16 cellular contexts compared by ENCODE assay signal in genomic region chr19:42054205-42054604, GRCh38. TPM values are rescaled to one million over a fixed set of nuclear protein-coding genes. Genes with fewer than 3 reads are reported as not detected.
DNase-seq lines count a peak whose midpoint lies in the region; ATAC-seq and TF ChIP-seq lines count a peak whose summit lies in the region.
"Had no signal": no experiment of that assay in that cellular context is flagged by ENCODE, and none has a peak within 500 bp of the region (broad histone marks: within the 10 kb centered on the region; RNA-seq: fewer than 3 reads in every experiment).

No MANE protein-coding gene starts in this region.

- no peak for TF ChIP-seq POLR2A in IMR-90 (IDR thresholded peaks at IDR 0.05; ENCODE audit: low read depth, low read length)

- intact Hi-C loops in IMR-90 (cut with micrococcal nuclease): no loop called here

- H3K4me1 ChIP-seq in BLaER1 (peaks cover 47% of the 10 kb centered on the region), IMR-90 (ENCODE audit: control insufficient read depth, insufficient read depth, low read length) (no peaks in the 10 kb centered on the region), osteoblast (ENCODE audit: insufficient read depth, low read length) (no peaks in the 10 kb centered on the region)
- H3K4me1 ChIP-seq: Caco-2 had no signal

- TF ChIP-seq CTCF in IMR-90 (conservative IDR thresholded peaks at IDR 0.05; ENCODE audit: low read depth, low read length): no peak
- no peak for TF ChIP-seq CTCF in chondrocyte (IDR thresholded peaks at IDR 0.05)
- no peak for TF ChIP-seq CTCF in osteoblast (IDR thresholded peaks at IDR 0.05; ENCODE audit: extremely low read depth, low read depth, low read length)

- H3K18ac ChIP-seq in IMR-90 (ENCODE audit: low read depth, low read length): no peak overlapping the region

- H2BK120ac ChIP-seq in IMR-90 (ENCODE audit: low read depth, low read length): no peak overlapping the region

- no CpG with 5 or more reads among the region's 18 CpGs for WGBS in IMR-90 (ENCODE audit: extremely low coverage in 2 of 2, insufficient read length in 1 of 2), 2 experiments

- peaks cover 22% of the 10 kb centered on the region for H3K27me3 Mint-ChIP-seq in chondrocyte (ENCODE audit: low read depth)
- H3K27me3 Mint-ChIP-seq: CD4-positive, CD25-positive, alpha-beta regulatory T cell had no signal

- no peaks in the 10 kb centered on the region for H3K9me1 ChIP-seq in IMR-90 (ENCODE audit: insufficient read depth, low read length)

- H2BK5ac ChIP-seq in IMR-90 (ENCODE audit: low read depth, low read length, poor library complexity, severe bottlenecking): no peak overlapping the region

- H2AK5ac ChIP-seq in IMR-90 (ENCODE audit: low read depth, low read length): no peak overlapping the region

- peak overlapping the region; percentile 7 for H2AFZ ChIP-seq in IMR-90 (replicated peaks; ENCODE audit: low read length, poor library complexity)
- no peak overlapping the region for H2AFZ ChIP-seq in osteoblast (ENCODE audit: low read length)
- H2AFZ ChIP-seq: GM23248 had no signal

- CTCF ChIA-PET in IMR-90 (lab: Yijun Ruan, JAX): no interaction called here

- H4K8ac ChIP-seq in IMR-90 (ENCODE audit: low read depth in 2 of 2, low read length in 2 of 2): no peak overlapping the region

- no peak overlapping the region for H3K14ac ChIP-seq in IMR-90 (replicated peaks; ENCODE audit: low read depth, low read length)

- H3K27me3 ChIP-seq in BLaER1: no peaks in the 10 kb centered on the region
- H3K27me3 ChIP-seq in IMR-90 (ENCODE audit: control insufficient read depth, insufficient read depth, low read length): peaks cover 42% of the 10 kb centered on the region
- H3K27me3 ChIP-seq in osteoblast (ENCODE audit: insufficient read depth, low read length): peaks cover 11% of the 10 kb centered on the region
- no peaks in the 10 kb centered on the region for H3K27me3 ChIP-seq in H7 (ENCODE audit: control insufficient read depth, insufficient read depth, low read length)

- dilution Hi-C loops in IMR-90 (cut with HindIII; ENCODE audit: low sequenced_read_pairs, unreplicated experiment): no loop called here

- ATAC-seq in IMR-90 (ENCODE audit: low read depth): no peak
- ATAC-seq: CD8-positive, alpha-beta T cell; HCT116 had no signal

- no peak for TF ChIP-seq RAD21 in IMR-90 (IDR thresholded peaks at IDR 0.05; ENCODE audit: low read length)

- no peak overlapping the region for H2AK9ac ChIP-seq in IMR-90 (replicated peaks; ENCODE audit: low read depth, low read length, poor library complexity)

- H3K79me1 ChIP-seq in IMR-90 (ENCODE audit: low read depth in 1 of 2, low read length in 2 of 2): no peaks in the 10 kb centered on the region

- DNase-seq in IMR-90 (no peak), chondrocyte (ENCODE audit: low spot score) (no peak), osteoblast (ENCODE audit: insufficient read length, low spot score, missing footprints) (peak; percentile 62), epidermal melanocyte (ENCODE audit: insufficient read length, low spot score) (no peak), H7 (no peak), medulla oblongata (ENCODE audit: extremely low spot score) (no peak)
- DNase-seq: Caco-2; CD4-positive, CD25-positive, alpha-beta regulatory T cell; CD8-positive, alpha-beta T cell; DMS153; DND-41; GM23248; H9 had no signal

- H3K23ac ChIP-seq in IMR-90 (ENCODE audit: low read depth, low read length): no peak overlapping the region

- in situ Hi-C loops in IMR-90 (cut with MboI; ENCODE audit: low sequenced_read_pairs): no loop called here

- H3K9me3 ChIP-seq in BLaER1 (no peaks in the 10 kb centered on the region), IMR-90 (ENCODE audit: control insufficient read depth, insufficient read depth, low read length) (no peaks in the 10 kb centered on the region), osteoblast (ENCODE audit: low read depth, low read length) (no peaks in the 10 kb centered on the region)
- H3K9me3 ChIP-seq: Caco-2 had no signal

- H2BK15ac ChIP-seq in IMR-90 (ENCODE audit: low read depth, low read length): no peak overlapping the region

- H4K20me1 ChIP-seq in BLaER1: peaks cover 20% of the 10 kb centered on the region; the same call in 1 of the 2 replicates
- no peaks in the 10 kb centered on the region for H4K20me1 ChIP-seq in IMR-90 (ENCODE audit: insufficient read depth, low read length)
- no peaks in the 10 kb centered on the region for H4K20me1 ChIP-seq in osteoblast (ENCODE audit: insufficient read depth, low read length)

- H3K4me2 ChIP-seq in BLaER1: peak overlapping the region; percentile 76
- H3K4me2 ChIP-seq in IMR-90 (ENCODE audit: low read depth, low read length): no peak overlapping the region
- H3K4me2 ChIP-seq in osteoblast (ENCODE audit: insufficient read depth, low read length): no peak overlapping the region

- POLR2A ChIA-PET in IMR-90 (lab: Charles Lee; ENCODE audit: unreplicated experiment): no interaction called here

- no peaks in the 10 kb centered on the region for H3K79me2 ChIP-seq in osteoblast (ENCODE audit: insufficient read depth, low read length)

- H3K27ac ChIP-seq in BLaER1 (no peak overlapping the region), IMR-90 (ENCODE audit: insufficient read depth, low read length) (no peak overlapping the region), osteoblast (ENCODE audit: low read depth, low read length) (no peak overlapping the region)
- H3K27ac ChIP-seq: C4-2B, GM23248 had no signal

- peak overlapping the region; percentile 77 for H3K27ac Mint-ChIP-seq in chondrocyte (ENCODE audit: unreplicated experiment)
- H3K27ac Mint-ChIP-seq: CD8-positive, alpha-beta T cell had no signal

- H3K36me3 ChIP-seq in BLaER1 (peaks cover 90% of the 10 kb centered on the region), IMR-90 (ENCODE audit: control insufficient read depth, insufficient read depth, low read length) (no peaks in the 10 kb centered on the region), osteoblast (ENCODE audit: insufficient read depth, low read length) (no peaks in the 10 kb centered on the region), H7 (replicated peaks; ENCODE audit: control insufficient read depth, insufficient read depth, low read length) (peaks cover 39% of the 10 kb centered on the region)

- H3K4me3 ChIP-seq in BLaER1 (no peak overlapping the region), IMR-90 (ENCODE audit: insufficient read depth, low read depth, low read length) (no peak overlapping the region), osteoblast (ENCODE audit: insufficient read depth, low read length) (no peak overlapping the region), H7 (ENCODE audit: insufficient read depth, low read depth, low read length) (no peak overlapping the region)
- H3K4me3 ChIP-seq: GM23248 had no signal

- H3K9ac ChIP-seq in BLaER1: no peak overlapping the region
- H3K9ac ChIP-seq in IMR-90 (ENCODE audit: low read depth, low read length): no peak overlapping the region
- H3K9ac ChIP-seq: GM23248 had no signal

- no peak overlapping the region for H3K4ac ChIP-seq in IMR-90 (ENCODE audit: low read depth, low read length)

- H4K5ac ChIP-seq in IMR-90 (ENCODE audit: low read depth, low read length): no peak overlapping the region

- no TSS peak for BruUV-seq in IMR-90 (replicated peaks; lab: Mats Ljungman, UMichigan)

- no peak overlapping the region for H4K91ac ChIP-seq in IMR-90 (ENCODE audit: insufficient read depth, low read depth, low read length)

- H3K4me3 Mint-ChIP-seq in chondrocyte (ENCODE audit: unreplicated experiment): no peak overlapping the region
- H3K4me3 Mint-ChIP-seq: CD4-positive, CD25-positive, alpha-beta regulatory T cell; CD8-positive, alpha-beta T cell; H9 had no signal

- H2BK20ac ChIP-seq in IMR-90 (ENCODE audit: low read depth, low read length): no peak overlapping the region

- H3K9me3 Mint-ChIP-seq in chondrocyte (ENCODE audit: low read depth): no peaks in the 10 kb centered on the region
- H3K9me3 Mint-ChIP-seq: CD8-positive, alpha-beta T cell; H9 had no signal

- peaks cover 2% of the 10 kb centered on the region for H3K36me3 Mint-ChIP-seq in chondrocyte (ENCODE audit: low read depth)
- H3K36me3 Mint-ChIP-seq: CD4-positive, CD25-positive, alpha-beta regulatory T cell; CD8-positive, alpha-beta T cell had no signal

- no peak overlapping the region for H3K56ac ChIP-seq in IMR-90 (ENCODE audit: extremely low read depth, insufficient read depth, low read length)

- no peaks in the 10 kb centered on the region for H3K4me1 Mint-ChIP-seq in chondrocyte (ENCODE audit: low read depth)
- H3K4me1 Mint-ChIP-seq: H9 had no signal

TF ChIP-seq in IMR-90, 13 proteins besides CTCF, POLR2A, EP300 and RAD21 (continues in another document):
- no peak for TF ChIP-seq NFE2L2 (IDR thresholded peaks at IDR 0.05; ENCODE audit: low read depth, low read length)
- no peak for TF ChIP-seq CHD1 (IDR thresholded peaks at IDR 0.05; ENCODE audit: low read depth, low read length)
- no peak for TF ChIP-seq SMC3 (IDR thresholded peaks at IDR 0.05; ENCODE audit: low read depth, low read length)
- TF ChIP-seq RFX5 (IDR thresholded peaks at IDR 0.05; ENCODE audit: low read depth, low read length): no peak
- TF ChIP-seq MAFK (IDR thresholded peaks at IDR 0.05; ENCODE audit: low read depth, low read length): no peak
- TF ChIP-seq MXI1 (IDR thresholded peaks at IDR 0.05; ENCODE audit: borderline replicate concordance, low read depth, low read length): no peak
- no peak for TF ChIP-seq FOS (IDR thresholded peaks at IDR 0.05; ENCODE audit: low read depth, low read length)
- no peak for TF ChIP-seq CEBPB (IDR thresholded peaks at IDR 0.05; ENCODE audit: low read depth, low read length)

RNA-seq across cellular contexts. Expression of gene GRIK5, which starts 15.8 kb away (rescaled TPM):
- total RNA-seq in IMR-90 (2012; rRNA removed): not detected in 2 replicates
- polyA plus RNA-seq in IMR-90 (2012; rRNA removed): 0.07 and 0.10 TPM in 2 replicates
- 0.12 TPM in 1 of 2 replicates, not detected in the other for polyA plus RNA-seq in IMR-90 (2012; cell fraction: cytosol; rRNA removed)
- polyA plus RNA-seq in IMR-90 (2012; cell fraction: nucleus; rRNA removed; ENCODE audit: low replicate concordance): 0.57 and 1.1 TPM in 2 replicates
- 0.36 to 0.59 TPM (median 0.37 TPM) in 3 replicates for total RNA-seq in chondrocyte
- total RNA-seq in osteoblast: under 0.01 TPM in 2 replicates
- total RNA-seq in H7 (2014; rRNA removed; shearing (Covaris generic)): 15.7 and 16.4 TPM in 2 replicates
- total RNA-seq: GM23248 had no signal
- polyA plus RNA-seq: GM23248 had no signal

RNA-seq across cellular contexts. Expression of gene ZNF574, which starts 21.8 kb away (rescaled TPM):
- 8.1 and 10.0 TPM in 2 replicates for total RNA-seq in IMR-90 (2012; rRNA removed)
- 12.7 and 14.1 TPM in 2 replicates for polyA plus RNA-seq in IMR-90 (2012; rRNA removed)
- 4.9 and 11.7 TPM in 2 replicates for polyA plus RNA-seq in IMR-90 (2012; cell fraction: cytosol; rRNA removed)
- 4.1 and 12.6 TPM in 2 replicates for polyA plus RNA-seq in IMR-90 (2012; cell fraction: nucleus; rRNA removed; ENCODE audit: low replicate concordance)
- 11.2 to 13.0 TPM (median 12.4 TPM) in 3 replicates for total RNA-seq in chondrocyte
- 13.6 and 13.8 TPM in 2 replicates for total RNA-seq in osteoblast
- 44.0 and 45.4 TPM in 2 replicates for total RNA-seq in H7 (2014; rRNA removed; shearing (Covaris generic))

Comparison
In these comparisons a context has a peak if more than half of its experiments do, and no peak if none do; other contexts are left out.
1. RNA of gene GRIK5, which starts 15.8 kb away (total RNA-seq): 15.7 to 16.4 TPM in H7; 0.36 to 0.59 TPM in chondrocyte, not detected in IMR-90 and under 0.01 TPM in osteoblast; every median in the first group is over 10 times any median in the second.